Comparison of ENCODE assay signal across 8 cellular contexts in genomic region chr6:70411948-70412796, GRCh38. TPM values are rescaled to one million over a fixed set of nuclear protein-coding genes. Genes with fewer than 3 reads are reported as not detected.
DNase-seq lines count a peak whose midpoint lies in the region; ATAC-seq and TF ChIP-seq lines count a peak whose summit lies in the region.

No MANE protein-coding gene starts in this region.

- H3K4me3 ChIP-seq in adrenal gland (peak overlapping the region in 3 of 4 donors; percentile 43 to 87 (median 65)), left lung (peak overlapping the region; percentile 89 to 95), thoracic aorta (peak overlapping the region; percentile 92)

- WGBS in adrenal gland, 4 donors = 88 to 90% (median 89%) methylated on average over 14 of the region's 14 CpGs

- peaks cover 2% of the 10 kb centered on the region for H3K36me3 Mint-ChIP-seq in activated CD4-positive, alpha-beta T cell treated with anti-CD3 and anti-CD28 coated beads, Interleukin-2, amount 10 ng/mL, durations not matched to agents 7 days and 5 days (ENCODE audit: low read depth)

- H3K4me1 ChIP-seq in adrenal gland (replicated peaks in 1 of 2) (peaks cover 0 to 28% of the 10 kb centered on the region in 2 donors), left lung (peaks cover 0 to 14% of the 10 kb centered on the region in 2 donors), thoracic aorta (ENCODE audit: control insufficient read depth in 1 of 2, low read depth in 2 of 2) (peaks cover 13 to 18% of the 10 kb centered on the region in 2 donors)

- TF ChIP-seq CTCF in adrenal gland (IDR thresholded peaks at IDR 0.05) (no peak), left lung (IDR thresholded peaks at IDR 0.05) (no peak), thoracic aorta (IDR thresholded peaks at IDR 0.05) (no peak)

- no peak for DNase-seq in activated CD4-positive, alpha-beta T cell treated with anti-CD3 and anti-CD28 coated beads, Interleukin-2, amount 10 ng/mL, durations not matched to agents 7 days and 5 days
- DNase-seq in activated CD4-positive, alpha-beta T cell treated with anti-CD3 and anti-CD28 coated beads, Interleukin-2, amount 50 U/mL, for 1 hour = no peak
- DNase-seq in adrenal gland = no peak
- no peak for DNase-seq in left lung
- DNase-seq in thoracic aorta (ENCODE audit: low spot score) = no peak
- DNase-seq in SIG-M5 treated with dmso at 0.1 percent for 504 hours (lab: John Stamatoyannopoulos, UW; ENCODE audit: unreplicated experiment) = no peak

- peaks cover 19% of the 10 kb centered on the region for H3K27me3 Mint-ChIP-seq in activated CD4-positive, alpha-beta T cell treated with anti-CD3 and anti-CD28 coated beads, Interleukin-2, amount 10 ng/mL, durations not matched to agents 7 days and 5 days

- H3K9me3 ChIP-seq in adrenal gland (replicated peaks in 1 of 3) (no peaks in the 10 kb centered on the region), left lung (no peaks in the 10 kb centered on the region), thoracic aorta (no peaks in the 10 kb centered on the region)

- peak overlapping the region in 4 of 5 donors; percentile 70 to 81 (median 76) for H3K27ac ChIP-seq in adrenal gland
- H3K27ac ChIP-seq in left lung = peak overlapping the region; percentile 77 to 78
- peak overlapping the region; percentile 80 to 82 for H3K27ac ChIP-seq in thoracic aorta

- intact Hi-C loops in adrenal gland (cut with DNase I) = no loop called here
- intact Hi-C loops in left lung (cut with DNase I) = no loop called here

- POLR2A ChIA-PET in activated CD4-positive, alpha-beta T cell treated with anti-CD3 and anti-CD28 coated beads, Interleukin-2, amount 10 ng/mL, durations not matched to agents 7 days and 5 days (lab: Charles Lee) = interaction anchor here (0.7 kb wide), 1 partner anchor 247 kb away, joined by 3 read pairs; no protein-coding TSS in a partner anchor

- peaks cover 27% of the 10 kb centered on the region for H3K4me1 Mint-ChIP-seq in activated CD4-positive, alpha-beta T cell treated with anti-CD3 and anti-CD28 coated beads, Interleukin-2, amount 10 ng/mL, durations not matched to agents 7 days and 5 days

- CTCF ChIA-PET in activated CD4-positive, alpha-beta T cell treated with anti-CD3 and anti-CD28 coated beads, Interleukin-2, amount 10 ng/mL, durations not matched to agents 7 days and 5 days (lab: Charles Lee) = interaction anchor here (0.9 to 1.4 kb wide), 3 partner anchors 8 to 42 kb away, joined by 3 read pairs; no protein-coding TSS in a partner anchor

- peak overlapping the region; percentile 91 for H3K27ac Mint-ChIP-seq in activated CD4-positive, alpha-beta T cell treated with anti-CD3 and anti-CD28 coated beads, Interleukin-2, amount 10 ng/mL, durations not matched to agents 7 days and 5 days

- no peak for TF ChIP-seq POLR2A in adrenal gland (IDR thresholded peaks at IDR 0.05)

- H3K36me3 ChIP-seq in adrenal gland (replicated peaks in 1 of 2) (no peaks in the 10 kb centered on the region), left lung (no peaks in the 10 kb centered on the region), thoracic aorta (no peaks in the 10 kb centered on the region)

- H3K4me3 Mint-ChIP-seq in activated CD4-positive, alpha-beta T cell treated with anti-CD3 and anti-CD28 coated beads, Interleukin-2, amount 10 ng/mL, durations not matched to agents 7 days and 5 days = peak overlapping the region; percentile 86

- ATAC-seq in left lung = no peak
- no peak for ATAC-seq in thoracic aorta (ENCODE audit: insufficient number of reproducible peaks, low FRiP score, low read depth)
- ATAC-seq in GM21526 (IDR thresholded peaks at IDR 0.05; ENCODE audit: low FRiP score, unreplicated experiment) = no peak
- ATAC-seq in GM18520 (IDR thresholded peaks at IDR 0.05; ENCODE audit: unreplicated experiment) = no peak

- H3K27me3 ChIP-seq in adrenal gland (no peaks in the 10 kb centered on the region), left lung (no peaks in the 10 kb centered on the region), thoracic aorta (replicated peaks; ENCODE audit: insufficient read depth) (no peaks in the 10 kb centered on the region)

- no peaks in the 10 kb centered on the region for H3K9me3 Mint-ChIP-seq in activated CD4-positive, alpha-beta T cell treated with anti-CD3 and anti-CD28 coated beads, Interleukin-2, amount 10 ng/mL, durations not matched to agents 7 days and 5 days

RNA-seq across cellular contexts. Expression of gene FAM135A, which starts 1.1 kb away (rescaled TPM):
- total RNA-seq in activated CD4-positive, alpha-beta T cell treated with anti-CD3 and anti-CD28 coated beads, Interleukin-2, amount 10 ng/mL, durations not matched to agents 7 days and 5 days = 1 to 10 TPM; 5.4 to 6.7 TPM
- 10 to 100 TPM; 10.3 to 33.9 (median 15.1) TPM for total RNA-seq in adrenal gland
- 1 to 10 TPM; 6.8 to 8.6 (median 7.4) TPM for polyA plus RNA-seq in adrenal gland
- 10 to 100 TPM; 26.4 to 28.8 TPM for total RNA-seq in left lung
- total RNA-seq in thoracic aorta = 10 to 100 TPM; 28.0 to 40.3 TPM
